9 cellular contexts compared by ENCODE assay signal in genomic region chr9:98215821-98216220, GRCh38. TPM values are rescaled to one million over a fixed set of nuclear protein-coding genes. Genes with fewer than 3 reads are reported as not detected.
A peak's percentile ranks its signal among the peaks of the same experiment; 100 is the strongest.
DNase-seq lines count a peak whose midpoint lies in the region; ATAC-seq and TF ChIP-seq lines count a peak whose summit lies in the region.
"Had no signal": no experiment of that assay in that cellular context is flagged by ENCODE, and none has a peak within 500 bp of the region (broad histone marks: within the 10 kb centered on the region; RNA-seq: fewer than 3 reads in every experiment).

No MANE protein-coding gene starts in this region.

- intact Hi-C loops in right cardiac atrium (cut with DNase I) = no loop called here
- intact Hi-C loops in Right ventricle myocardium inferior (cut with DNase I) = no loop called here

- no peaks in the 10 kb centered on the region for H3K27me3 ChIP-seq in right cardiac atrium (ENCODE audit: control insufficient read depth, insufficient read depth)

- H3K27ac ChIP-seq in right cardiac atrium (ENCODE audit: low read length) = no peak overlapping the region

- H3K9me3 ChIP-seq in right cardiac atrium (ENCODE audit: control insufficient read depth, low read length) = no peaks in the 10 kb centered on the region

- peak; percentile 46 to 49 for ATAC-seq in right cardiac atrium
- no peak for ATAC-seq in Right ventricle myocardium inferior
- no peak for ATAC-seq in HG03196 (IDR thresholded peaks at IDR 0.05; ENCODE audit: unreplicated experiment)
- ATAC-seq in HG02981 (IDR thresholded peaks at IDR 0.05; ENCODE audit: unreplicated experiment) = no peak
- ATAC-seq: T-helper 17 cell had no signal

- H3K4me1 ChIP-seq in right cardiac atrium (ENCODE audit: control insufficient read depth, insufficient read depth, low read length) = no peaks in the 10 kb centered on the region

- H3K4me3 ChIP-seq in right cardiac atrium (ENCODE audit: low read length) (no peak overlapping the region), fibroblast of mammary gland (ENCODE audit: control insufficient read depth, low read depth, low read length) (no peak overlapping the region)

- peak in 1 of 3 donors; percentile 40 for DNase-seq in right cardiac atrium
- DNase-seq in Right ventricle myocardium inferior (ENCODE audit: missing footprints) = no peak
- DNase-seq in SHP77 (lab: John Stamatoyannopoulos, UW) = peak; percentile 17 to 24
- DNase-seq in fibroblast of mammary gland (ENCODE audit: low read depth) = no peak
- DNase-seq in activated CD4-positive, CD25-positive, alpha-beta regulatory T cell (lab: John Stamatoyannopoulos, UW) = no peak
- no peak for DNase-seq in activated CD4-positive, alpha-beta T cell treated with anti-CD3 and anti-CD28 coated beads, Interleukin-2, amount 50 U/mL, for 4 hours
- DNase-seq: T-helper 17 cell had no signal

- peak; percentile 27 for TF ChIP-seq CTCF in fibroblast of mammary gland (conservative IDR thresholded peaks at IDR 0.05; ENCODE audit: control insufficient read depth, insufficient read depth, low read depth, low read length)

- WGBS in right cardiac atrium = 73% methylated on average over 9 of the region's 9 CpGs

RNA-seq across cellular contexts. Expression of gene CORO2A, which starts 23.4 kb away (rescaled TPM):
- total RNA-seq in right cardiac atrium (under 1 TPM; 0.11 to 0.43 (median 0.26) TPM), Right ventricle myocardium inferior (0.60 TPM)
- polyA plus RNA-seq in right cardiac atrium = 0.09 TPM

RNA-seq across cellular contexts. Expression of gene TBC1D2, which starts 39.6 kb away (rescaled TPM):
- total RNA-seq in right cardiac atrium (1 to 10 TPM; 2.5 to 3.5 (median 3.2) TPM), Right ventricle myocardium inferior (2.3 TPM)
- polyA plus RNA-seq in right cardiac atrium = 1.6 TPM

Comparison
In these comparisons a context has a peak if more than half of its experiments do, and no peak if none do; other contexts are left out.
1. ATAC-seq: peak in right cardiac atrium (2 of 2); none in Right ventricle myocardium inferior (single experiment), HG03196 (single experiment) and HG02981 (single experiment).
2. DNase-seq: peak in SHP77 (2 of 2); none in Right ventricle myocardium inferior (single experiment), fibroblast of mammary gland (single experiment), activated CD4-positive, CD25-positive, alpha-beta regulatory T cell (0 of 4) and activated CD4-positive, alpha-beta T cell treated with anti-CD3 and anti-CD28 coated beads, Interleukin-2, amount 50 U/mL, for 4 hours (0 of 2).